In genomic region chr1:234629026-234629425, GRCh38 we compare ENCODE assay signal across 23 cellular contexts. TPM values are rescaled to one million over a fixed set of nuclear protein-coding genes. Genes with fewer than 3 reads are reported as not detected.
DNase-seq lines count a peak whose midpoint lies in the region; ATAC-seq and TF ChIP-seq lines count a peak whose summit lies in the region.
"Had no signal": no experiment of that assay in that cellular context is flagged by ENCODE, and none has a peak within 500 bp of the region (broad histone marks: within the 10 kb centered on the region; RNA-seq: fewer than 3 reads in every experiment).

No MANE protein-coding gene starts in this region.

- H3K9me3 Mint-ChIP-seq in natural killer cell treated with Interleukin-12 subunit alpha and Interleukin-12 subunit beta and Interleukin-15 and Interleukin-18, amount 100 ng/mL, for 72 hours, result no peaks in the 10 kb centered on the region
- no peaks in the 10 kb centered on the region for H3K9me3 Mint-ChIP-seq in natural killer cell
- H3K9me3 Mint-ChIP-seq in stimulated activated naive B cell treated with anti-CD40 and anti-IgM and Interleukin-4, amounts not matched to agents 10 μg/mL and 1 μg/mL and 100 μg/mL, for 72 hours, result no peaks in the 10 kb centered on the region
- H3K9me3 Mint-ChIP-seq: activated T-helper 2 cell treated with anti-CD3 and anti-CD28 coated beads, Interferon-gamma antibody, Interleukin-2, Interleukin-4, amounts not matched to agents 10 μg/mL and 5 μg/mL and 100 μg/mL, durations not matched to agents 14 hours and 24 hours and 36 hours; effector memory CD8-positive, alpha-beta T cell; T-helper 1 cell treated with Interleukin-12 subunit alpha and Interleukin-12 subunit beta and Interleukin-4 antibody, amounts not matched to agents 30 μg/mL and 1 μg/mL, for 36 hours had no signal

- TF ChIP-seq CTCF in natural killer cell (IDR thresholded peaks at IDR 0.05) (no peak), colonic mucosa (IDR thresholded peaks at IDR 0.05) (no peak)

- DNase-seq in natural killer cell treated with Interleukin-12 subunit alpha and Interleukin-12 subunit beta and Interleukin-15 and Interleukin-18, amount 100 ng/mL, for 72 hours (ENCODE audit: low spot score), result no peak
- no peak for DNase-seq in natural killer cell
- DNase-seq in MV-4-11 (lab: John Stamatoyannopoulos, UW), result peak; percentile 21
- DNase-seq in colonic mucosa, result peak; percentile 7
- DNase-seq in stimulated activated naive B cell treated with anti-CD40 and anti-IgM and Interleukin-4, amounts not matched to agents 10 μg/mL and 1 μg/mL and 100 μg/mL, for 72 hours, result no peak
- no peak for DNase-seq in KG1 (lab: John Stamatoyannopoulos, UW)
- no peak for DNase-seq in OCI-M1 (lab: John Stamatoyannopoulos, UW)
- no peak for DNase-seq in stimulated activated CD4-positive, alpha-beta T cell treated with anti-CD3 and anti-CD28 coated beads, Interleukin-2, amount 100 ng/mL, for 24 hours
- DNase-seq: activated CD4-positive, alpha-beta T cell treated with anti-CD3 and anti-CD28 coated beads for 48 hours; AML-193; brain microvascular endothelial cell; effector memory CD8-positive, alpha-beta T cell; esophagus squamous epithelium; glutamatergic neuron; NCI-H1436 treated with DMSO at 0.1 percent for 48 hours; NCI-H82; Peyer's patch; small intestine; stimulated activated CD4-positive, alpha-beta T cell treated with anti-CD3 and anti-CD28 coated beads, Interleukin-4, amount 100 ng/mL, for 1 hour; stimulated activated naive CD8-positive, alpha-beta T cell treated with anti-CD3 and anti-CD28 coated beads, Interleukin-15, Interleukin-2, amounts not matched to agents 100 U/mL and 50 U/mL, for 24 hours had no signal

- H3K27me3 Mint-ChIP-seq in natural killer cell treated with Interleukin-12 subunit alpha and Interleukin-12 subunit beta and Interleukin-15 and Interleukin-18, amount 100 ng/mL, for 72 hours, result peaks cover 5 to 10% of the 10 kb centered on the region in 2 donors
- H3K27me3 Mint-ChIP-seq in natural killer cell (ENCODE audit: low read depth in 2 of 2), result peaks cover 4 to 10% of the 10 kb centered on the region in 2 donors
- H3K27me3 Mint-ChIP-seq in stimulated activated naive B cell treated with anti-CD40 and anti-IgM and Interleukin-4, amounts not matched to agents 10 μg/mL and 1 μg/mL and 100 μg/mL, for 72 hours, result no peaks in the 10 kb centered on the region

- no peaks in the 10 kb centered on the region for H3K9me3 ChIP-seq in colonic mucosa
- H3K9me3 ChIP-seq: esophagus squamous epithelium, Peyer's patch, SJSA1 had no signal

- H3K27me3 ChIP-seq in colonic mucosa, result no peaks in the 10 kb centered on the region
- H3K27me3 ChIP-seq: brain microvascular endothelial cell, esophagus squamous epithelium, Peyer's patch, SJSA1 had no signal

- H3K4me3 Mint-ChIP-seq in natural killer cell treated with Interleukin-12 subunit alpha and Interleukin-12 subunit beta and Interleukin-15 and Interleukin-18, amount 100 ng/mL, for 72 hours, result peak overlapping the region; percentile 7
- no peak overlapping the region for H3K4me3 Mint-ChIP-seq in natural killer cell
- H3K4me3 Mint-ChIP-seq in stimulated activated naive B cell treated with anti-CD40 and anti-IgM and Interleukin-4, amounts not matched to agents 10 μg/mL and 1 μg/mL and 100 μg/mL, for 72 hours, result no peak overlapping the region
- H3K4me3 Mint-ChIP-seq: effector memory CD8-positive, alpha-beta T cell; T-helper 1 cell treated with Interleukin-12 subunit alpha and Interleukin-12 subunit beta and Interleukin-4 antibody, amounts not matched to agents 30 μg/mL and 1 μg/mL, for 36 hours had no signal

- no peaks in the 10 kb centered on the region for H3K4me1 ChIP-seq in colonic mucosa

- peaks cover 19 to 22% of the 10 kb centered on the region in 2 donors for H3K4me1 Mint-ChIP-seq in natural killer cell treated with Interleukin-12 subunit alpha and Interleukin-12 subunit beta and Interleukin-15 and Interleukin-18, amount 100 ng/mL, for 72 hours (ENCODE audit: low read depth in 2 of 2)
- no peaks in the 10 kb centered on the region for H3K4me1 Mint-ChIP-seq in natural killer cell
- peaks cover 13 to 17% of the 10 kb centered on the region in 2 donors for H3K4me1 Mint-ChIP-seq in stimulated activated naive B cell treated with anti-CD40 and anti-IgM and Interleukin-4, amounts not matched to agents 10 μg/mL and 1 μg/mL and 100 μg/mL, for 72 hours

- H3K4me3 ChIP-seq in colonic mucosa, result no peak overlapping the region
- H3K4me3 ChIP-seq: esophagus squamous epithelium, Peyer's patch, SJSA1 had no signal

- peak overlapping the region in 1 of 2 donors; percentile 30 for H3K27ac Mint-ChIP-seq in natural killer cell treated with Interleukin-12 subunit alpha and Interleukin-12 subunit beta and Interleukin-15 and Interleukin-18, amount 100 ng/mL, for 72 hours
- no peak overlapping the region for H3K27ac Mint-ChIP-seq in natural killer cell
- H3K27ac Mint-ChIP-seq in stimulated activated naive B cell treated with anti-CD40 and anti-IgM and Interleukin-4, amounts not matched to agents 10 μg/mL and 1 μg/mL and 100 μg/mL, for 72 hours, result peak overlapping the region; percentile 42
- H3K27ac Mint-ChIP-seq: activated T-helper 2 cell treated with anti-CD3 and anti-CD28 coated beads, Interferon-gamma antibody, Interleukin-2, Interleukin-4, amounts not matched to agents 10 μg/mL and 5 μg/mL and 100 μg/mL, durations not matched to agents 14 hours and 24 hours and 36 hours; effector memory CD8-positive, alpha-beta T cell; T-helper 1 cell treated with Interleukin-12 subunit alpha and Interleukin-12 subunit beta and Interleukin-4 antibody, amounts not matched to agents 30 μg/mL and 1 μg/mL, for 36 hours had no signal

- no peak overlapping the region for H3K27ac ChIP-seq in colonic mucosa
- H3K27ac ChIP-seq: Peyer's patch, SJSA1 had no signal

- no peak overlapping the region for H3K9ac ChIP-seq in colonic mucosa (ENCODE audit: low read depth in 2 of 2, low read length in 2 of 2)

- H3K36me3 Mint-ChIP-seq in natural killer cell treated with Interleukin-12 subunit alpha and Interleukin-12 subunit beta and Interleukin-15 and Interleukin-18, amount 100 ng/mL, for 72 hours, result peaks cover 4% of the 10 kb centered on the region
- H3K36me3 Mint-ChIP-seq in natural killer cell, result no peaks in the 10 kb centered on the region
- no peaks in the 10 kb centered on the region for H3K36me3 Mint-ChIP-seq in stimulated activated naive B cell treated with anti-CD40 and anti-IgM and Interleukin-4, amounts not matched to agents 10 μg/mL and 1 μg/mL and 100 μg/mL, for 72 hours

- no peaks in the 10 kb centered on the region for H3K36me3 ChIP-seq in colonic mucosa
- H3K36me3 ChIP-seq: brain microvascular endothelial cell, esophagus squamous epithelium, Peyer's patch, SJSA1 had no signal

- intact Hi-C loops in natural killer cell (cut with micrococcal nuclease), result no loop called here
- intact Hi-C loops in colonic mucosa (cut with DNase I), result no loop called here

- peak in 1 of 2 donors; percentile 53 for ATAC-seq in natural killer cell treated with Interleukin-12 subunit alpha and Interleukin-12 subunit beta and Interleukin-15 and Interleukin-18, amount 100 ng/mL, for 72 hours
- no peak for ATAC-seq in natural killer cell
- no peak for ATAC-seq in stimulated activated naive B cell treated with anti-CD40 and anti-IgM and Interleukin-4, amounts not matched to agents 10 μg/mL and 1 μg/mL and 100 μg/mL, for 72 hours (replicated peaks)
- ATAC-seq: effector memory CD8-positive, alpha-beta T cell; stimulated activated naive CD8-positive, alpha-beta T cell treated with anti-CD3 and anti-CD28 coated beads, Interleukin-15, Interleukin-2, amounts not matched to agents 100 U/mL and 50 U/mL, for 24 hours had no signal

RNA-seq across cellular contexts. Expression of gene IRF2BP2, which starts 19.0 kb away (rescaled TPM):
- total RNA-seq in natural killer cell treated with Interleukin-12 subunit alpha and Interleukin-12 subunit beta and Interleukin-15 and Interleukin-18, amount 100 ng/mL, for 72 hours, result 100 to 1,000 TPM; 131 to 243 TPM
- total RNA-seq in natural killer cell (100 to 1,000 TPM; 186 to 315 (median 266) TPM), colonic mucosa (100 to 1,000 TPM; 157 to 164 TPM)

Comparison
In these comparisons a context has a peak if more than half of its experiments do, and no peak if none do; other contexts are left out.
1. DNase-seq: peak in MV-4-11 (single experiment) and colonic mucosa (single experiment); none in natural killer cell treated with Interleukin-12 subunit alpha and Interleukin-12 subunit beta and Interleukin-15 and Interleukin-18, amount 100 ng/mL, for 72 hours (single experiment), natural killer cell (single experiment), stimulated activated naive B cell treated with anti-CD40 and anti-IgM and Interleukin-4, amounts not matched to agents 10 μg/mL and 1 μg/mL and 100 μg/mL, for 72 hours (single experiment), KG1 (single experiment), OCI-M1 (single experiment) and stimulated activated CD4-positive, alpha-beta T cell treated with anti-CD3 and anti-CD28 coated beads, Interleukin-2, amount 100 ng/mL, for 24 hours (0 of 2).